Comparison of ENCODE assay signal across 8 cellular contexts in the genomic region with DNA sequence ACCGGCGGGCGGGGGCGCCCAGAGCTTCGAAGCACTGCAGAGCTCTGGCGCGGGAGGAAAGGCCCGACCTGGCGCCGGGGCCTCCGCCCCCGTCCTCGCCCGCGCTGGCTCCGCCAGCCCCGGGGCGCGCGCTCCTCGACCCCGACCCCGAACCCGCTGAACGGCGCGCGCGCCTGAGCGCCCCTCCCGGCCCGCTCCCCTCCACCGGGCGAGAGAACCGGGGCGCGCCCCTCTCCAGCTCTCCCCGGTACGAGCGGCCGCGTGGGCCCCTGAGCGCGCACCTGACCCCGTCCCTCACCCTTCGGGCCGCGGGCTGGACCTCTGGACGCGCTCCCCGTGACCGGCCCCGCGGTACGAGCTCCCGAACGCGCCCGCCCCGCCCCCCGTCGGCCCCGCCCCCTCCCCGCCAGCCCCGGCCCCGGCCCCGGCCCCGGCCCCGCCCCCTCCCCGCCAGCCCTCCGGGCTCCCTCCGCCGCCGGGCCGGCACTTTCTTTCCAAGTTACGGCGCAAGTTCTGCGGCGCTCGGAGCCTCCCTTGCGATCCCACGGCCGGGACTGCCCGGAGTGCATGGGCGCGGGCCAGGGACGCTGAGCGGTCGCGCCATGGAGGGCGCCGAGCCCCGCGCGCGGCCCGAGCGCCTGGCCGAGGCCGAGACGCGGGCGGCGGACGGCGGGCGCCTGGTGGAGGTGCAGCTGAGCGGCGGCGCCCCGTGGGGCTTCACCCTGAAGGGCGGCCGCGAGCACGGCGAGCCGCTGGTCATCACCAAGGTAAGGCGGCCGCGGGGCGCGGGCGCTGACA. TPM values are rescaled to one million over a fixed set of nuclear protein-coding genes. Genes with fewer than 3 reads are reported as not detected.
DNase-seq lines count a peak whose midpoint lies in the region; ATAC-seq and TF ChIP-seq lines count a peak whose summit lies in the region.

A gene with protein sequence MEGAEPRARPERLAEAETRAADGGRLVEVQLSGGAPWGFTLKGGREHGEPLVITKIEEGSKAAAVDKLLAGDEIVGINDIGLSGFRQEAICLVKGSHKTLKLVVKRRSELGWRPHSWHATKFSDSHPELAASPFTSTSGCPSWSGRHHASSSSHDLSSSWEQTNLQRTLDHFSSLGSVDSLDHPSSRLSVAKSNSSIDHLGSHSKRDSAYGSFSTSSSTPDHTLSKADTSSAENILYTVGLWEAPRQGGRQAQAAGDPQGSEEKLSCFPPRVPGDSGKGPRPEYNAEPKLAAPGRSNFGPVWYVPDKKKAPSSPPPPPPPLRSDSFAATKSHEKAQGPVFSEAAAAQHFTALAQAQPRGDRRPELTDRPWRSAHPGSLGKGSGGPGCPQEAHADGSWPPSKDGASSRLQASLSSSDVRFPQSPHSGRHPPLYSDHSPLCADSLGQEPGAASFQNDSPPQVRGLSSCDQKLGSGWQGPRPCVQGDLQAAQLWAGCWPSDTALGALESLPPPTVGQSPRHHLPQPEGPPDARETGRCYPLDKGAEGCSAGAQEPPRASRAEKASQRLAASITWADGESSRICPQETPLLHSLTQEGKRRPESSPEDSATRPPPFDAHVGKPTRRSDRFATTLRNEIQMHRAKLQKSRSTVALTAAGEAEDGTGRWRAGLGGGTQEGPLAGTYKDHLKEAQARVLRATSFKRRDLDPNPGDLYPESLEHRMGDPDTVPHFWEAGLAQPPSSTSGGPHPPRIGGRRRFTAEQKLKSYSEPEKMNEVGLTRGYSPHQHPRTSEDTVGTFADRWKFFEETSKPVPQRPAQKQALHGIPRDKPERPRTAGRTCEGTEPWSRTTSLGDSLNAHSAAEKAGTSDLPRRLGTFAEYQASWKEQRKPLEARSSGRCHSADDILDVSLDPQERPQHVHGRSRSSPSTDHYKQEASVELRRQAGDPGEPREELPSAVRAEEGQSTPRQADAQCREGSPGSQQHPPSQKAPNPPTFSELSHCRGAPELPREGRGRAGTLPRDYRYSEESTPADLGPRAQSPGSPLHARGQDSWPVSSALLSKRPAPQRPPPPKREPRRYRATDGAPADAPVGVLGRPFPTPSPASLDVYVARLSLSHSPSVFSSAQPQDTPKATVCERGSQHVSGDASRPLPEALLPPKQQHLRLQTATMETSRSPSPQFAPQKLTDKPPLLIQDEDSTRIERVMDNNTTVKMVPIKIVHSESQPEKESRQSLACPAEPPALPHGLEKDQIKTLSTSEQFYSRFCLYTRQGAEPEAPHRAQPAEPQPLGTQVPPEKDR (N-terminal part only) (plus strand): TSS at position 486 of the 798 bp plus-strand sequence. CDS start 117 bp downstream, at position 603.

- no peaks in the 10 kb centered on the region for H3K9me3 ChIP-seq in ascending aorta

- H3K9me3 Mint-ChIP-seq in immature natural killer cell: peaks cover 0 to 3% (median 0%) of the 10 kb centered on the region in 6 donors
- H3K9me3 Mint-ChIP-seq in stimulated activated memory B cell treated with anti-CD40 and anti-IgM and Interleukin-4, amounts not matched to agents 10 μg/mL and 1 μg/mL and 100 μg/mL, for 72 hours: no peaks in the 10 kb centered on the region

- H3K36me3 ChIP-seq in ascending aorta: no peaks in the 10 kb centered on the region

- no peak for ATAC-seq in stimulated activated memory B cell treated with anti-CD40 and anti-IgM and Interleukin-4, amounts not matched to agents 10 μg/mL and 1 μg/mL and 100 μg/mL, for 72 hours

- no peak within 1 kb of the TSS for H3K27ac ChIP-seq in ascending aorta

- peaks cover 0 to 2% of the 10 kb centered on the region in 2 donors for H3K4me1 ChIP-seq in ascending aorta

- H3K27me3 ChIP-seq in ascending aorta: no peaks in the 10 kb centered on the region

- no peak for TF ChIP-seq CTCF in ascending aorta (IDR thresholded peaks at IDR 0.05)

- peaks cover 2 to 32% (median 8%) of the 10 kb centered on the region in 3 donors for H3K27me3 Mint-ChIP-seq in immature natural killer cell (ENCODE audit: low read depth in 3 of 3)
- peaks cover 12% of the 10 kb centered on the region for H3K27me3 Mint-ChIP-seq in stimulated activated memory B cell treated with anti-CD40 and anti-IgM and Interleukin-4, amounts not matched to agents 10 μg/mL and 1 μg/mL and 100 μg/mL, for 72 hours

- peaks cover 0 to 7% of the 10 kb centered on the region in 2 donors for H3K4me1 Mint-ChIP-seq in immature natural killer cell
- H3K4me1 Mint-ChIP-seq in stimulated activated memory B cell treated with anti-CD40 and anti-IgM and Interleukin-4, amounts not matched to agents 10 μg/mL and 1 μg/mL and 100 μg/mL, for 72 hours: no peaks in the 10 kb centered on the region

- no peaks in the 10 kb centered on the region for H3K36me3 Mint-ChIP-seq in immature natural killer cell
- H3K36me3 Mint-ChIP-seq in stimulated activated memory B cell treated with anti-CD40 and anti-IgM and Interleukin-4, amounts not matched to agents 10 μg/mL and 1 μg/mL and 100 μg/mL, for 72 hours: no peaks in the 10 kb centered on the region

- H3K27ac Mint-ChIP-seq in immature natural killer cell: no peak within 1 kb of the TSS
- H3K27ac Mint-ChIP-seq in stimulated activated memory B cell treated with anti-CD40 and anti-IgM and Interleukin-4, amounts not matched to agents 10 μg/mL and 1 μg/mL and 100 μg/mL, for 72 hours: no peak within 1 kb of the TSS

- H3K4me3 Mint-ChIP-seq in immature natural killer cell: peak within 1 kb of the TSS in 4 of 5 donors; percentile 30 to 63 (median 59)
- H3K4me3 Mint-ChIP-seq in stimulated activated memory B cell treated with anti-CD40 and anti-IgM and Interleukin-4, amounts not matched to agents 10 μg/mL and 1 μg/mL and 100 μg/mL, for 72 hours: peak within 1 kb of the TSS; percentile 48

- H3K4me3 ChIP-seq in ascending aorta: peak within 1 kb of the TSS; percentile 57 to 60

- DNase-seq in NCI-H748 (lab: John Stamatoyannopoulos, UW; ENCODE audit: unreplicated experiment) (peak; percentile 54), NCI-H748 treated with DMSO at 0.1 percent for 48 hours (lab: John Stamatoyannopoulos, UW) (no peak), ascending aorta (ENCODE audit: low spot score in 2 of 2) (no peak), immature natural killer cell (no peak), NCI-H1694 (lab: John Stamatoyannopoulos, UW) (no peak), UCSD-AML1 (lab: John Stamatoyannopoulos, UW; ENCODE audit: unreplicated experiment) (no peak), MV-4-11 (lab: John Stamatoyannopoulos, UW) (no peak)

- intact Hi-C loops in ascending aorta (cut with DNase I): no loop called here

RNA-seq across cellular contexts. Expression of the gene that starts here (rescaled TPM):
- 7.5 TPM for total RNA-seq in ascending aorta
- not detected for polyA plus RNA-seq in immature natural killer cell
